ENCODE assay signal across 8 cellular contexts in genomic region chrX:13646154-13646549, GRCh38. TPM values are rescaled to one million over a fixed set of nuclear protein-coding genes. Genes with fewer than 3 reads are reported as not detected.
DNase-seq lines count a peak whose midpoint lies in the region; ATAC-seq and TF ChIP-seq lines count a peak whose summit lies in the region.

No MANE protein-coding gene starts in this region.

- no peak overlapping the region for H3K4me3 Mint-ChIP-seq in chondrocyte (ENCODE audit: unreplicated experiment)

- in situ Hi-C loops in SK-MEL-5 (cut with HindIII; ENCODE audit: low pct_unique_long_range_greater_than_20kb, low sequenced_read_pairs), result no loop called here

- H3K9me3 Mint-ChIP-seq in chondrocyte (ENCODE audit: low read depth), result no peaks in the 10 kb centered on the region

- peak; percentile 55 for ATAC-seq in stimulated activated naive CD8-positive, alpha-beta T cell treated with anti-CD3 and anti-CD28 coated beads, Interleukin-15, Interleukin-2, amounts not matched to agents 100 U/mL and 50 U/mL, for 24 hours
- ATAC-seq in GM19023 (IDR thresholded peaks at IDR 0.05; ENCODE audit: unreplicated experiment), result no peak

- TF ChIP-seq CTCF in chondrocyte (IDR thresholded peaks at IDR 0.05), result peak; percentile 83

- H3K4me1 Mint-ChIP-seq in chondrocyte (ENCODE audit: low read depth), result peaks cover 21% of the 10 kb centered on the region

- peak; percentile 54 for DNase-seq in ELR (ENCODE audit: low read depth)
- peak; percentile 41 to 45 for DNase-seq in Kasumi-1 (lab: John Stamatoyannopoulos, UW)
- DNase-seq in SK-MEL-5 (ENCODE audit: low read depth, low spot score), result peak; percentile 81
- no peak for DNase-seq in chondrocyte (ENCODE audit: low spot score)
- DNase-seq in kidney tubule cell (ENCODE audit: low spot score), result peak; percentile 65
- DNase-seq in stimulated activated naive CD8-positive, alpha-beta T cell treated with anti-CD3 and anti-CD28 coated beads, Interleukin-15, Interleukin-2, amounts not matched to agents 100 U/mL and 50 U/mL, for 24 hours, result peak; percentile 47
- DNase-seq in middle frontal gyrus (ENCODE audit: extremely low spot score, low spot score), result no peak

- no peaks in the 10 kb centered on the region for H3K36me3 Mint-ChIP-seq in chondrocyte (ENCODE audit: low read depth)

- peak overlapping the region; percentile 65 for H3K27ac Mint-ChIP-seq in chondrocyte (ENCODE audit: unreplicated experiment)

- no peaks in the 10 kb centered on the region for H3K27me3 Mint-ChIP-seq in chondrocyte (ENCODE audit: low read depth)

RNA-seq across cellular contexts. Expression of gene TCEANC, which starts 6.8 kb away (rescaled TPM):
- 4.1 and 5.4 TPM in 2 replicates for total RNA-seq in SK-MEL-5 (2014; rRNA removed; shearing (Covaris generic))
- polyA plus RNA-seq in SK-MEL-5 (2015; cell fraction: cytosol; rRNA removed), result 1.5 and 2.7 TPM in 2 replicates
- polyA plus RNA-seq in SK-MEL-5 (2015; cell fraction: nucleus; rRNA removed), result 9.6 and 12.0 TPM in 2 replicates
- 2.0 to 3.2 TPM (median 2.5 TPM) in 3 replicates for total RNA-seq in chondrocyte

RNA-seq across cellular contexts. Expression of gene RAB9A, which starts 42.8 kb away (rescaled TPM):
- total RNA-seq in SK-MEL-5 (2014; rRNA removed; shearing (Covaris generic)), result 69.0 and 73.4 TPM in 2 replicates
- 38.3 and 42.2 TPM in 2 replicates for polyA plus RNA-seq in SK-MEL-5 (2015; cell fraction: cytosol; rRNA removed)
- 14.6 and 18.3 TPM in 2 replicates for polyA plus RNA-seq in SK-MEL-5 (2015; cell fraction: nucleus; rRNA removed)
- total RNA-seq in chondrocyte, result 18.8 to 31.3 TPM (median 29.2 TPM) in 3 replicates

Comparison
In these comparisons a context has a peak if more than half of its experiments do, and no peak if none do; other contexts are left out.
1. DNase-seq: peak in ELR (single experiment), Kasumi-1 (2 of 2), SK-MEL-5 (single experiment), kidney tubule cell (single experiment) and stimulated activated naive CD8-positive, alpha-beta T cell treated with anti-CD3 and anti-CD28 coated beads, Interleukin-15, Interleukin-2, amounts not matched to agents 100 U/mL and 50 U/mL, for 24 hours (single experiment); none in chondrocyte (single experiment) and middle frontal gyrus (single experiment).